8 cellular contexts compared by ENCODE assay signal in genomic region chr4:69689530-69690111, GRCh38. TPM values are rescaled to one million over a fixed set of nuclear protein-coding genes. Genes with fewer than 3 reads are reported as not detected.
A peak's percentile ranks its signal among the peaks of the same experiment; 100 is the strongest.
DNase-seq lines count a peak whose midpoint lies in the region; ATAC-seq, FAIRE-seq and TF ChIP-seq lines count a peak whose summit lies in the region.

No MANE protein-coding gene starts in this region.

- TF ChIP-seq CTCF in neutrophil (IDR thresholded peaks at IDR 0.05): peak; percentile 64

- DNase-seq in COR-L47 (lab: John Stamatoyannopoulos, UW) (peak; percentile 17), NCI-H774 (lab: John Stamatoyannopoulos, UW) (peak; percentile 34), posterior vena cava (ENCODE audit: low spot score) (no peak), activated gamma-delta T cell (lab: John Stamatoyannopoulos, UW) (no peak)

- FAIRE-seq in endometrium (lab: Jason Lieb, UNC): peak; percentile 94

- no peaks in the 10 kb centered on the region for H3K36me3 ChIP-seq in neutrophil

- no peak overlapping the region for H3K4me3 ChIP-seq in neutrophil (ENCODE audit: low read depth in 1 of 2, low read length in 1 of 2)

- peaks cover 4% of the 10 kb centered on the region in 2 experiments for H3K4me1 ChIP-seq in neutrophil (ENCODE audit: control insufficient read depth in 1 of 2, insufficient read depth in 1 of 2, low read depth in 1 of 2, low read length in 1 of 2)

- intact Hi-C loops in posterior vena cava (cut with DNase I): loop anchor here in 1 of 2 donors (5.0 kb wide), 1 partner anchor 673 kb away; the partner anchor contains the start of gene SMR3A

- ATAC-seq in GM21786 (IDR thresholded peaks at IDR 0.05; ENCODE audit: unreplicated experiment) (peak; percentile 69), HG03439 (IDR thresholded peaks at IDR 0.05; ENCODE audit: unreplicated experiment) (no peak)

- no peak overlapping the region for H3K27ac ChIP-seq in neutrophil

- H3K27me3 ChIP-seq in neutrophil: no peaks in the 10 kb centered on the region

- H3K9me3 ChIP-seq in neutrophil: no peaks in the 10 kb centered on the region

RNA-seq across cellular contexts. Expression of gene UGT2A1, which starts 36.6 kb away (rescaled TPM):
- total RNA-seq in posterior vena cava: not detected

RNA-seq across cellular contexts. Expression of gene UGT2A2, which starts 50.2 kb away (rescaled TPM):
- total RNA-seq in posterior vena cava: not detected

Comparison
In these comparisons a context has a peak if more than half of its experiments do, and no peak if none do; other contexts are left out.
1. DNase-seq: peak in COR-L47 (single experiment) and NCI-H774 (single experiment); none in posterior vena cava (single experiment) and activated gamma-delta T cell (single experiment).